ENCODE assay signal across 8 cellular contexts in genomic region chr15:77024273-77025065, GRCh38. TPM values are rescaled to one million over a fixed set of nuclear protein-coding genes. Genes with fewer than 3 reads are reported as not detected.
DNase-seq lines count a peak whose midpoint lies in the region; ATAC-seq, FAIRE-seq and TF ChIP-seq lines count a peak whose summit lies in the region.

No MANE protein-coding gene starts in this region.

- H3K36me3 Mint-ChIP-seq in activated CD4-positive, alpha-beta memory T cell treated with anti-CD3 and anti-CD28 coated beads, Interleukin-2, amount 10 ng/mL, durations not matched to agents 7 days and 5 days (ENCODE audit: low read depth) = peaks cover 87% of the 10 kb centered on the region

- TF ChIP-seq POLR2A in GM12891 (IDR thresholded peaks at IDR 0.05; ENCODE audit: low read depth, low read length) = no peak

- H3K27me3 Mint-ChIP-seq in activated CD4-positive, alpha-beta memory T cell treated with anti-CD3 and anti-CD28 coated beads, Interleukin-2, amount 10 ng/mL, durations not matched to agents 7 days and 5 days = no peaks in the 10 kb centered on the region

- H3K4me3 Mint-ChIP-seq in activated CD4-positive, alpha-beta memory T cell treated with anti-CD3 and anti-CD28 coated beads, Interleukin-2, amount 10 ng/mL, durations not matched to agents 7 days and 5 days = no peak overlapping the region

- peak; percentile 86 for FAIRE-seq in GM12891 (lab: Jason Lieb, UNC)

- TF ChIP-seq CTCF in 22Rv1 (IDR thresholded peaks at IDR 0.05) = peak; percentile 98

- no peaks in the 10 kb centered on the region for H3K9me3 Mint-ChIP-seq in activated CD4-positive, alpha-beta memory T cell treated with anti-CD3 and anti-CD28 coated beads, Interleukin-2, amount 10 ng/mL, durations not matched to agents 7 days and 5 days

- H3K27ac ChIP-seq in 22Rv1 = no peak overlapping the region

- CTCF ChIA-PET in activated CD4-positive, alpha-beta memory T cell treated with anti-CD3 and anti-CD28 coated beads, Interleukin-2, amount 10 ng/mL, durations not matched to agents 7 days and 5 days (lab: Charles Lee) = interaction anchor here (0.7 to 3.7 kb wide), 11 partner anchors 11 to 92 kb away, joined by 3 to 33 read pairs (median 4); partner anchors contain the start of gene PSTPIP1

- peak; percentile 88 for DNase-seq in GM12891 (ENCODE audit: insufficient read length, low spot score)
- DNase-seq in NCI-H2227 (lab: John Stamatoyannopoulos, UW; ENCODE audit: unreplicated experiment) = peak; percentile 75
- peak; percentile 66 for DNase-seq in activated CD4-positive, alpha-beta memory T cell treated with anti-CD3 and anti-CD28 coated beads, Interleukin-2, amount 10 ng/mL, durations not matched to agents 7 days and 5 days
- DNase-seq in dermis microvascular lymphatic vessel endothelial cell (ENCODE audit: low read depth in 2 of 2) = peak; percentile 15 to 49
- peak; percentile 69 for DNase-seq in medulla oblongata (ENCODE audit: extremely low spot score)
- peak; percentile 65 to 66 for DNase-seq in stimulated activated CD8-positive, alpha-beta memory T cell treated with anti-CD3 and anti-CD28 coated beads, Interleukin-2, amount 100 ng/mL, for 48 hours (ENCODE audit: low read depth in 2 of 2)

- ATAC-seq in HG03521 (IDR thresholded peaks at IDR 0.05; ENCODE audit: unreplicated experiment) = no peak

- POLR2A ChIA-PET in activated CD4-positive, alpha-beta memory T cell treated with anti-CD3 and anti-CD28 coated beads, Interleukin-2, amount 10 ng/mL, durations not matched to agents 7 days and 5 days (lab: Charles Lee) = interaction anchor here (0.8 to 3.9 kb wide), 7 partner anchors 8 to 119 kb away, joined by 3 to 59 read pairs (median 3); partner anchors contain the start of genes PSTPIP1 and SCAPER

- peak overlapping the region; percentile 70 for H3K27ac Mint-ChIP-seq in activated CD4-positive, alpha-beta memory T cell treated with anti-CD3 and anti-CD28 coated beads, Interleukin-2, amount 10 ng/mL, durations not matched to agents 7 days and 5 days

- H3K4me1 Mint-ChIP-seq in activated CD4-positive, alpha-beta memory T cell treated with anti-CD3 and anti-CD28 coated beads, Interleukin-2, amount 10 ng/mL, durations not matched to agents 7 days and 5 days = peaks cover 57% of the 10 kb centered on the region

TF ChIP-seq in GM12891, 5 proteins besides CTCF, POLR2A, EP300 and RAD21:
- TF ChIP-seq POU2F2 (IDR thresholded peaks at IDR 0.05; ENCODE audit: low read depth, low read length) = no peak
- no peak for TF ChIP-seq PAX5 (IDR thresholded peaks at IDR 0.05; ENCODE audit: insufficient read depth, low read length, severe bottlenecking)
- TF ChIP-seq POLR2AphosphoS5 (IDR thresholded peaks at IDR 0.05; ENCODE audit: low read depth, low read length) = no peak
- TF ChIP-seq SPI1 (IDR thresholded peaks at IDR 0.05; ENCODE audit: low read depth, low read length) = no peak
- TF ChIP-seq TAF1 (IDR thresholded peaks at IDR 0.05; ENCODE audit: low read depth, low read length) = no peak

RNA-seq across cellular contexts. Expression of gene PSTPIP1, which starts 29.5 kb away (rescaled TPM):
- 5.2 TPM for polyA plus RNA-seq in GM12891 (2012; ENCODE audit: low read depth, missing spikeins)
- 100 to 1,000 TPM; 181 to 187 TPM for total RNA-seq in activated CD4-positive, alpha-beta memory T cell treated with anti-CD3 and anti-CD28 coated beads, Interleukin-2, amount 10 ng/mL, durations not matched to agents 7 days and 5 days
- total RNA-seq in dermis microvascular lymphatic vessel endothelial cell = 0.13 and 0.25 TPM in 2 replicates

RNA-seq across cellular contexts. Expression of gene TSPAN3, which starts 46.4 kb away (rescaled TPM):
- polyA plus RNA-seq in GM12891 (2012; ENCODE audit: low read depth, missing spikeins) = 34.5 TPM
- 10 to 100 TPM; 12.4 to 13.9 TPM for total RNA-seq in activated CD4-positive, alpha-beta memory T cell treated with anti-CD3 and anti-CD28 coated beads, Interleukin-2, amount 10 ng/mL, durations not matched to agents 7 days and 5 days
- 195 and 277 TPM in 2 replicates for total RNA-seq in dermis microvascular lymphatic vessel endothelial cell

Comparison
In these comparisons a context has a peak if more than half of its experiments do, and no peak if none do; other contexts are left out.
1. DNase-seq: peak in every context shown above with its lines; median percentile 88 in GM12891; 75 in NCI-H2227; 69 in medulla oblongata; 66 in activated CD4-positive, alpha-beta memory T cell treated with anti-CD3 and anti-CD28 coated beads, Interleukin-2, amount 10 ng/mL, durations not matched to agents 7 days and 5 days; 66 in stimulated activated CD8-positive, alpha-beta memory T cell treated with anti-CD3 and anti-CD28 coated beads, Interleukin-2, amount 100 ng/mL, for 48 hours; 32 in dermis microvascular lymphatic vessel endothelial cell.
2. RNA of gene PSTPIP1, which starts 29.5 kb away (total RNA-seq): 181 to 187 TPM in activated CD4-positive, alpha-beta memory T cell treated with anti-CD3 and anti-CD28 coated beads, Interleukin-2, amount 10 ng/mL, durations not matched to agents 7 days and 5 days; 0.13 to 0.25 TPM in dermis microvascular lymphatic vessel endothelial cell; every median in the first group is over 100 times any median in the second.
3. RNA of gene TSPAN3, which starts 46.4 kb away (total RNA-seq): 195 to 277 TPM in dermis microvascular lymphatic vessel endothelial cell; 12.4 to 13.9 TPM in activated CD4-positive, alpha-beta memory T cell treated with anti-CD3 and anti-CD28 coated beads, Interleukin-2, amount 10 ng/mL, durations not matched to agents 7 days and 5 days; every median in the first group is over 10 times any median in the second.